Comparison of ENCODE assay signal across 12 cellular contexts in genomic region chr17:64732336-64733006, GRCh38.
DNase-seq lines count a peak whose midpoint lies in the region; ATAC-seq and TF ChIP-seq lines count a peak whose summit lies in the region.
"Had no signal": no experiment of that assay in that cellular context is flagged by ENCODE, and none has a peak within 500 bp of the region (broad histone marks: within the 10 kb centered on the region; RNA-seq: fewer than 3 reads in every experiment).

No MANE protein-coding gene starts in this region.

- no peaks in the 10 kb centered on the region for H3K36me3 ChIP-seq in RWPE2 (ENCODE audit: low read depth)
- no peaks in the 10 kb centered on the region for H3K36me3 ChIP-seq in osteoblast (ENCODE audit: insufficient read depth, low read length)

- H3K79me2 ChIP-seq in osteoblast (ENCODE audit: insufficient read depth, low read length): peaks cover 9% of the 10 kb centered on the region

- H3K27me3 ChIP-seq in RWPE2 (ENCODE audit: insufficient read depth, poor library complexity, severe bottlenecking): no peaks in the 10 kb centered on the region
- no peaks in the 10 kb centered on the region for H3K27me3 ChIP-seq in osteoblast (ENCODE audit: insufficient read depth, low read length)

- TF ChIP-seq CTCF in RWPE2 (IDR thresholded peaks at IDR 0.05; ENCODE audit: poor library complexity, severe bottlenecking) (no peak), fibroblast of the aortic adventitia (IDR thresholded peaks at IDR 0.05; ENCODE audit: insufficient read depth, low read length) (no peak), osteoblast (IDR thresholded peaks at IDR 0.05; ENCODE audit: extremely low read depth, low read depth, low read length) (no peak)

- peak overlapping the region; percentile 11 for H2AFZ ChIP-seq in osteoblast (ENCODE audit: low read length)

- peak overlapping the region; percentile 68 for H3K4me2 ChIP-seq in osteoblast (ENCODE audit: insufficient read depth, low read length)

- DNase-seq in EL (peak; percentile 91), RWPE2 (ENCODE audit: low spot score) (no peak), fibroblast of the aortic adventitia (ENCODE audit: low read depth) (peak; percentile 86), osteoblast (ENCODE audit: insufficient read length, low spot score, missing footprints) (peak; percentile 64), KG1 (lab: John Stamatoyannopoulos, UW) (no peak), NCI-H1436 treated with DMSO at 0.1 percent for 48 hours (lab: John Stamatoyannopoulos, UW) (no peak), occipital lobe (lab: John Stamatoyannopoulos, UW) (no peak), DMS153 treated with DMSO at 0.1 percent for 48 hours (lab: John Stamatoyannopoulos, UW; ENCODE audit: unreplicated experiment) (no peak)
- DNase-seq: activated B cell treated with CpG ODN at 0.5 μM for 24 hours; activated naive CD4-positive, alpha-beta T cell; DMS79 treated with DMSO at 0.1 percent for 48 hours; NCI-H82 had no signal

- H3K9me3 ChIP-seq in RWPE2 (ENCODE audit: severe bottlenecking) (no peaks in the 10 kb centered on the region), osteoblast (ENCODE audit: low read depth, low read length) (no peaks in the 10 kb centered on the region)

- H3K4me3 ChIP-seq in RWPE2 (ENCODE audit: severe bottlenecking) (no peak overlapping the region), fibroblast of the aortic adventitia (ENCODE audit: low read depth, low read length) (no peak overlapping the region), osteoblast (ENCODE audit: insufficient read depth, low read length) (no peak overlapping the region)

- peaks cover 22% of the 10 kb centered on the region for H3K4me1 ChIP-seq in RWPE2 (ENCODE audit: insufficient read depth, poor library complexity, severe bottlenecking)
- peaks cover 33% of the 10 kb centered on the region for H3K4me1 ChIP-seq in osteoblast (ENCODE audit: insufficient read depth, low read length)

- no peaks in the 10 kb centered on the region for H4K20me1 ChIP-seq in osteoblast (ENCODE audit: insufficient read depth, low read length)

- ATAC-seq in RWPE2 (ENCODE audit: low read depth): no peak

- H3K27ac ChIP-seq in RWPE2 (ENCODE audit: poor library complexity, severe bottlenecking) (peak overlapping the region; percentile 66), osteoblast (ENCODE audit: low read depth, low read length) (peak overlapping the region; percentile 62)

Comparison
In these comparisons a context has a peak if more than half of its experiments do, and no peak if none do; other contexts are left out.
1. DNase-seq: peak in EL (single experiment), fibroblast of the aortic adventitia (single experiment) and osteoblast (single experiment); none in RWPE2 (single experiment), KG1 (single experiment), NCI-H1436 treated with DMSO at 0.1 percent for 48 hours (single experiment), occipital lobe (single experiment) and DMS153 treated with DMSO at 0.1 percent for 48 hours (single experiment).